Comparison of ENCODE assay signal across 24 cellular contexts in genomic region chr10:48587819-48588218, GRCh38. TPM values are rescaled to one million over a fixed set of nuclear protein-coding genes. Genes with fewer than 3 reads are reported as not detected.
DNase-seq lines count a peak whose midpoint lies in the region; ATAC-seq, FAIRE-seq and TF ChIP-seq lines count a peak whose summit lies in the region.
"Had no signal": no experiment of that assay in that cellular context is flagged by ENCODE, and none has a peak within 500 bp of the region (broad histone marks: within the 10 kb centered on the region; RNA-seq: fewer than 3 reads in every experiment).

No MANE protein-coding gene starts in this region.

- no peak overlapping the region for H3K56ac ChIP-seq in IMR-90 (ENCODE audit: extremely low read depth, insufficient read depth, low read length)
- no peak overlapping the region for H3K56ac ChIP-seq in H1 (replicated peaks; ENCODE audit: insufficient read length, low read depth, low read length)

- H3K9me2 ChIP-seq in GM23248 (ENCODE audit: insufficient read depth), result no peaks in the 10 kb centered on the region

- TF ChIP-seq POLR2A in IMR-90 (IDR thresholded peaks at IDR 0.05; ENCODE audit: low read depth, low read length) (no peak), H1 (IDR thresholded peaks at IDR 0.05; ENCODE audit: control extremely low read depth in 1 of 2, low read depth in 2 of 2, low read length in 2 of 2) (no peak), heart left ventricle (IDR thresholded peaks at IDR 0.05) (no peak)

- H3K27me3 ChIP-seq in GM23248 (replicated peaks; ENCODE audit: insufficient read depth) (no peaks in the 10 kb centered on the region), IMR-90 (ENCODE audit: control insufficient read depth, insufficient read depth, low read length) (no peaks in the 10 kb centered on the region), H1 (replicated peaks in 1 of 4; ENCODE audit: control insufficient read depth in 3 of 4, extremely low read depth in 1 of 4, insufficient read depth in 3 of 4, low read length in 3 of 4) (no peaks in the 10 kb centered on the region), neuronal stem cell (ENCODE audit: control insufficient read depth in 3 of 3, insufficient read depth in 3 of 3, low read depth in 1 of 3, low read length in 3 of 3) (no peaks in the 10 kb centered on the region), heart left ventricle (no peaks in the 10 kb centered on the region)
- H3K27me3 ChIP-seq: BE2C; BLaER1 treated with 17β-estradiol and CSF1 and Interleukin-3, amounts not matched to agents 10 nM and 100 nM had no signal

- H4K20me1 ChIP-seq in GM23248 (ENCODE audit: insufficient read depth), result no peaks in the 10 kb centered on the region
- H4K20me1 ChIP-seq in IMR-90 (ENCODE audit: insufficient read depth, low read length), result no peaks in the 10 kb centered on the region; the same call in 1 of the 2 replicates
- H4K20me1 ChIP-seq in H1 (replicated peaks in 1 of 2; ENCODE audit: control insufficient read depth in 1 of 2, insufficient read depth in 2 of 2, low read length in 2 of 2), result no peaks in the 10 kb centered on the region
- H4K20me1 ChIP-seq: BLaER1 treated with 17β-estradiol and CSF1 and Interleukin-3, amounts not matched to agents 10 nM and 100 nM had no signal

- no peak overlapping the region for H3K4me2 ChIP-seq in GM23248 (ENCODE audit: unreplicated experiment)
- H3K4me2 ChIP-seq in IMR-90 (ENCODE audit: low read depth, low read length), result no peak overlapping the region
- H3K4me2 ChIP-seq in H1 (ENCODE audit: insufficient read depth in 1 of 2, low read depth in 2 of 2, low read length in 2 of 2), result no peak overlapping the region
- no peak overlapping the region for H3K4me2 ChIP-seq in neuronal stem cell (ENCODE audit: insufficient read depth, low read length, poor library complexity, severe bottlenecking)
- H3K4me2 ChIP-seq: A549, GM23338 had no signal

- in situ Hi-C loops in GM23248 (cut with MboI) (no loop called here), IMR-90 (cut with MboI; ENCODE audit: low sequenced_read_pairs) (no loop called here)

- H3K4me1 Mint-ChIP-seq in stimulated activated naive B cell treated with anti-CD40 and anti-IgM and Interleukin-4, amounts not matched to agents 10 μg/mL and 1 μg/mL and 100 μg/mL, for 72 hours, result peaks cover 30 to 50% of the 10 kb centered on the region in 2 donors
- H3K4me1 Mint-ChIP-seq: CD8-positive, alpha-beta memory T cell; GM23338 had no signal

- dilution Hi-C loops in IMR-90 (cut with HindIII; ENCODE audit: low sequenced_read_pairs, unreplicated experiment), result no loop called here

- H4K91ac ChIP-seq in IMR-90 (ENCODE audit: insufficient read depth, low read depth, low read length) (peak overlapping the region; percentile 64), H1 (replicated peaks; ENCODE audit: insufficient read length, low read length) (no peak overlapping the region), neuronal stem cell (ENCODE audit: low read depth, low read length, poor library complexity) (no peak overlapping the region)

- no peak overlapping the region for H3K27ac Mint-ChIP-seq in stimulated activated naive B cell treated with anti-CD40 and anti-IgM and Interleukin-4, amounts not matched to agents 10 μg/mL and 1 μg/mL and 100 μg/mL, for 72 hours
- H3K27ac Mint-ChIP-seq: CD4-positive, alpha-beta T cell; CD8-positive, alpha-beta memory T cell; GM23338 had no signal

- H3K9me3 Mint-ChIP-seq in stimulated activated naive B cell treated with anti-CD40 and anti-IgM and Interleukin-4, amounts not matched to agents 10 μg/mL and 1 μg/mL and 100 μg/mL, for 72 hours, result peaks cover 5% of the 10 kb centered on the region in 2 donors

- H3K27me3 Mint-ChIP-seq in stimulated activated naive B cell treated with anti-CD40 and anti-IgM and Interleukin-4, amounts not matched to agents 10 μg/mL and 1 μg/mL and 100 μg/mL, for 72 hours, result no peaks in the 10 kb centered on the region

- TF ChIP-seq RAD21 in IMR-90 (IDR thresholded peaks at IDR 0.05; ENCODE audit: low read length) (no peak), H1 (IDR thresholded peaks at IDR 0.05 in 1 of 2, conservative IDR thresholded peaks at IDR 0.05 in 1 of 2; ENCODE audit: low read depth in 2 of 2, low read length in 2 of 2) (no peak)

- 93 to 96% methylated on average over 3 of the region's 3 CpGs for WGBS in GM23248 (ENCODE audit: low coverage in 1 of 2, low lambda C conversion rate in 2 of 2, missing lambda C conversion rate in 2 of 2), 2 experiments
- WGBS in IMR-90 (ENCODE audit: extremely low coverage in 2 of 2, insufficient read length in 1 of 2), 2 experiments, result no CpG with 5 or more reads among the region's 3 CpGs
- WGBS in H1 (ENCODE audit: extremely low coverage in 1 of 2, insufficient coverage in 1 of 2, insufficient read length in 1 of 2, insufficient replicate concordance in 2 of 2, low coverage in 1 of 2, low lambda C conversion rate in 2 of 2, missing lambda C conversion rate in 1 of 2), 2 experiments, result 84% methylated on average over 3 of the region's 3 CpGs; no CpG with 5 or more reads in 1 of the 2 experiments
- WGBS in neuronal stem cell (ENCODE audit: extremely low coverage in 2 of 2, insufficient read length in 2 of 2, insufficient replicate concordance in 1 of 2), 2 donors, result no CpG with 5 or more reads among the region's 3 CpGs
- 88 to 98% (median 94%) methylated on average over 3 of the region's 3 CpGs for WGBS in heart left ventricle, 4 donors

- H2BK20ac ChIP-seq in IMR-90 (ENCODE audit: low read depth, low read length) (no peak overlapping the region), H1 (ENCODE audit: low read length) (no peak overlapping the region)

- ATAC-seq in IMR-90 (ENCODE audit: low read depth) (no peak), heart left ventricle (no peak)
- no peak for ATAC-seq in stimulated activated naive B cell treated with anti-CD40 and anti-IgM and Interleukin-4, amounts not matched to agents 10 μg/mL and 1 μg/mL and 100 μg/mL, for 72 hours (replicated peaks)
- ATAC-seq: A549, GM23338 had no signal

- H3K4ac ChIP-seq in IMR-90 (ENCODE audit: low read depth, low read length), result peak overlapping the region; percentile 95
- H3K4ac ChIP-seq in H1 (replicated peaks; ENCODE audit: insufficient read length, low read depth, low read length), result no peak overlapping the region
- H3K4ac ChIP-seq in neuronal stem cell (ENCODE audit: low read length), result no peak overlapping the region

- H2BK120ac ChIP-seq in IMR-90 (ENCODE audit: low read depth, low read length), result peak overlapping the region; percentile 94; the same call in 1 of the 2 replicates
- no peak overlapping the region for H2BK120ac ChIP-seq in H1 (replicated peaks; ENCODE audit: low read depth, low read length)
- no peak overlapping the region for H2BK120ac ChIP-seq in neuronal stem cell (ENCODE audit: low read depth, low read length)

- no peak overlapping the region for H2BK12ac ChIP-seq in H1 (ENCODE audit: low read depth, low read length)
- H2BK12ac ChIP-seq in neuronal stem cell (ENCODE audit: low read length), result no peak overlapping the region

- H3K4me3 ChIP-seq in GM23248 (no peak overlapping the region), IMR-90 (ENCODE audit: insufficient read depth, low read depth, low read length) (no peak overlapping the region), H1 (ENCODE audit: extremely low read depth in 1 of 4, insufficient read depth in 2 of 4, low read depth in 3 of 4, low read length in 4 of 4) (no peak overlapping the region), neuronal stem cell (ENCODE audit: low read length in 2 of 2) (peak overlapping the region in 1 of 2 donors; percentile 16), heart left ventricle (no peak overlapping the region)
- H3K4me3 ChIP-seq: A549; BLaER1 treated with 17β-estradiol and CSF1 and Interleukin-3, amounts not matched to agents 10 nM and 100 nM; GM23338; HAP-1 had no signal

- H3K79me1 ChIP-seq in IMR-90 (ENCODE audit: low read depth in 1 of 2, low read length in 2 of 2), result peaks cover 52 to 90% of the 10 kb centered on the region in 2 experiments
- no peaks in the 10 kb centered on the region for H3K79me1 ChIP-seq in H1 (ENCODE audit: low read depth, low read length)
- H3K79me1 ChIP-seq in neuronal stem cell (ENCODE audit: low read depth, low read length), result no peaks in the 10 kb centered on the region

- POLR2A ChIA-PET in IMR-90 (lab: Charles Lee; ENCODE audit: unreplicated experiment) (no interaction called here), H1 (lab: Charles Lee; ENCODE audit: partially characterized antibody) (no interaction called here)

- H3F3A ChIP-seq in GM23248 (ENCODE audit: insufficient read depth), result peaks cover 42% of the 10 kb centered on the region

- H3K23ac ChIP-seq in IMR-90 (ENCODE audit: low read depth, low read length), result peak overlapping the region; percentile 77; the same call in 1 of the 2 replicates
- no peak overlapping the region for H3K23ac ChIP-seq in H1 (ENCODE audit: insufficient read length)
- no peak overlapping the region for H3K23ac ChIP-seq in neuronal stem cell (ENCODE audit: low read depth, low read length, poor library complexity)

- H2AK5ac ChIP-seq in IMR-90 (ENCODE audit: low read depth, low read length), result peak overlapping the region; percentile 80; the same call in 1 of the 2 replicates
- H2AK5ac ChIP-seq in H1 (ENCODE audit: low read depth, low read length), result 0 out of 2 replicates have a peak overlapping the region, but pooled peaks have one; percentile 45
- no peak overlapping the region for H2AK5ac ChIP-seq in neuronal stem cell (ENCODE audit: low read depth, low read length)

- peaks cover 93% of the 10 kb centered on the region for H3K79me2 ChIP-seq in GM23248 (ENCODE audit: insufficient read depth)
- no peaks in the 10 kb centered on the region for H3K79me2 ChIP-seq in H1 (ENCODE audit: control insufficient read depth in 1 of 2, insufficient read depth in 2 of 2, low read length in 2 of 2)

- CTCF ChIA-PET in IMR-90 (lab: Yijun Ruan, JAX), result interaction anchor here (1.3 to 1.4 kb wide), 2 partner anchors 20 to 68 kb away, joined by 4 to 5 read pairs; no protein-coding TSS in a partner anchor
- CTCF ChIA-PET in H1 (lab: Charles Lee; ENCODE audit: partially characterized antibody), result interaction anchor here (0.8 to 18.5 kb wide), 6 partner anchors 9 to 69 kb away, joined by 3 to 172 read pairs (median 10); partner anchors contain the start of gene ARHGAP22

- H3K9ac ChIP-seq in GM23248, result no peak overlapping the region
- no peak overlapping the region for H3K9ac ChIP-seq in IMR-90 (ENCODE audit: low read depth, low read length)
- H3K9ac ChIP-seq in H1 (replicated peaks in 1 of 4; ENCODE audit: extremely low read depth in 1 of 4, low read depth in 3 of 4, low read length in 3 of 4), result no peak overlapping the region
- no peak overlapping the region for H3K9ac ChIP-seq in neuronal stem cell (ENCODE audit: low read depth, low read length, poor library complexity)
- H3K9ac ChIP-seq: BLaER1 treated with 17β-estradiol and CSF1 and Interleukin-3, amounts not matched to agents 10 nM and 100 nM had no signal

- no peak overlapping the region for H3K4me3 Mint-ChIP-seq in stimulated activated naive B cell treated with anti-CD40 and anti-IgM and Interleukin-4, amounts not matched to agents 10 μg/mL and 1 μg/mL and 100 μg/mL, for 72 hours
- H3K4me3 Mint-ChIP-seq: CD14-positive monocyte; CD4-positive, alpha-beta T cell; CD8-positive, alpha-beta memory T cell; GM23338 had no signal

- H2AK9ac ChIP-seq in IMR-90 (replicated peaks; ENCODE audit: low read depth, low read length, poor library complexity), result peak overlapping the region; percentile 38

- H3K18ac ChIP-seq in IMR-90 (ENCODE audit: low read depth, low read length) (peak overlapping the region; percentile 42; the same call in 1 of the 2 replicates), H1 (ENCODE audit: extremely low read depth, low read length) (no peak overlapping the region), neuronal stem cell (ENCODE audit: low read length) (peak overlapping the region; percentile 2)

- H3K9me1 ChIP-seq in IMR-90 (ENCODE audit: insufficient read depth, low read length), result peaks cover 34% of the 10 kb centered on the region

- H2BK5ac ChIP-seq in IMR-90 (ENCODE audit: low read depth, low read length, poor library complexity, severe bottlenecking) (peak overlapping the region; percentile 97), H1 (ENCODE audit: low read depth, low read length) (peak overlapping the region; percentile 19; the same call in 1 of the 2 replicates), neuronal stem cell (ENCODE audit: low read length) (no peak overlapping the region)

- DNase-seq in GM23248 (no peak), IMR-90 (no peak), H1 (ENCODE audit: low read depth in 1 of 2, low spot score in 2 of 2) (no peak), neuronal stem cell (ENCODE audit: low spot score) (no peak), activated gamma-delta T cell (lab: John Stamatoyannopoulos, UW) (no peak), heart left ventricle (no peak), SKM-1 treated with dmso at 0.1 percent for 144 hours (lab: John Stamatoyannopoulos, UW; ENCODE audit: unreplicated experiment) (no peak)
- no peak for DNase-seq in stimulated activated naive B cell treated with anti-CD40 and anti-IgM and Interleukin-4, amounts not matched to agents 10 μg/mL and 1 μg/mL and 100 μg/mL, for 72 hours
- DNase-seq: 8988T; ACHN; AML-193; BE2C; CD4-positive, alpha-beta T cell; CD8-positive, alpha-beta memory T cell; DND-41 had no signal

- peak overlapping the region; percentile 51; the same call in 1 of the 2 replicates for H4K5ac ChIP-seq in IMR-90 (ENCODE audit: low read depth, low read length)
- H4K5ac ChIP-seq in H1 (ENCODE audit: insufficient read length, low read depth, low read length), result no peak overlapping the region

- BruUV-seq in IMR-90 (replicated peaks; lab: Mats Ljungman, UMichigan), result no TSS peak

- H2BK15ac ChIP-seq in IMR-90 (ENCODE audit: low read depth, low read length) (peak overlapping the region; percentile 22; the same call in 1 of the 3 replicates), H1 (ENCODE audit: low read length) (no peak overlapping the region), neuronal stem cell (ENCODE audit: low read length) (no peak overlapping the region)

- no peaks in the 10 kb centered on the region for H3K23me2 ChIP-seq in H1 (ENCODE audit: low read depth, low read length)

- no peak for TF ChIP-seq CTCF in IMR-90 (conservative IDR thresholded peaks at IDR 0.05; ENCODE audit: low read depth, low read length)
- no peak for TF ChIP-seq CTCF in H1 (IDR thresholded peaks at IDR 0.05; ENCODE audit: control extremely low read depth in 1 of 3, insufficient read depth in 1 of 3, low read depth in 1 of 3, low read length in 3 of 3)
- no peak for TF ChIP-seq CTCF in heart left ventricle (IDR thresholded peaks at IDR 0.05)

- H3K27ac ChIP-seq in GM23248, result peak overlapping the region; percentile 5; the same call in 1 of the 2 replicates
- H3K27ac ChIP-seq in IMR-90 (ENCODE audit: insufficient read depth, low read length), result peak overlapping the region; percentile 38; the same call in 1 of the 2 replicates
- H3K27ac ChIP-seq in H1 (ENCODE audit: low read depth, low read length), result no peak overlapping the region
- no peak overlapping the region for H3K27ac ChIP-seq in neuronal stem cell (replicated peaks; ENCODE audit: low read length)
- no peak overlapping the region for H3K27ac ChIP-seq in heart left ventricle
- H3K27ac ChIP-seq: A549; BLaER1 treated with 17β-estradiol and CSF1 and Interleukin-3, amounts not matched to agents 10 nM and 100 nM had no signal

- H3K14ac ChIP-seq in IMR-90 (replicated peaks; ENCODE audit: low read depth, low read length) (peak overlapping the region; percentile 92), H1 (ENCODE audit: insufficient read length) (no peak overlapping the region), neuronal stem cell (ENCODE audit: low read length) (no peak overlapping the region)

- H4K8ac ChIP-seq in IMR-90 (ENCODE audit: low read depth in 2 of 2, low read length in 2 of 2) (peak overlapping the region in 1 of 2 experiments; percentile 96; a peak in 3 of 4 replicates), H1 (ENCODE audit: extremely low read depth, insufficient read depth, low read length) (no peak overlapping the region), neuronal stem cell (ENCODE audit: low read depth, low read length) (no peak overlapping the region)

- intact Hi-C loops in IMR-90 (cut with micrococcal nuclease) (no loop called here), heart left ventricle (cut with DNase I) (loop anchor here in 1 of 10 donors (2.0 kb wide), 1 partner anchor 327 kb away; no protein-coding TSS in a partner anchor)

- no peaks in the 10 kb centered on the region for H3K9me3 ChIP-seq in GM23248 (ENCODE audit: low read depth)
- H3K9me3 ChIP-seq in IMR-90 (ENCODE audit: control insufficient read depth, insufficient read depth, low read length), result no peaks in the 10 kb centered on the region; the same call in 1 of the 2 replicates
- H3K9me3 ChIP-seq in H1 (ENCODE audit: insufficient read depth in 2 of 2, low read depth in 1 of 2, low read length in 1 of 2), result peaks cover 13 to 16% of the 10 kb centered on the region in 2 experiments; a peak in 3 of 4 replicates
- peaks cover 0 to 16% of the 10 kb centered on the region in 2 donors for H3K9me3 ChIP-seq in neuronal stem cell (replicated peaks in 1 of 2; ENCODE audit: control insufficient read depth in 2 of 2, insufficient read depth in 1 of 2, low read depth in 1 of 2, low read length in 2 of 2)
- peaks cover 0 to 5% (median 0%) of the 10 kb centered on the region in 12 donors for H3K9me3 ChIP-seq in heart left ventricle
- H3K9me3 ChIP-seq: A549, BE2C, HAP-1 had no signal

- H3K4me1 ChIP-seq in GM23248 (ENCODE audit: insufficient read depth) (peaks cover 27% of the 10 kb centered on the region), IMR-90 (ENCODE audit: control insufficient read depth, insufficient read depth, low read length) (peaks cover 33% of the 10 kb centered on the region), H1 (replicated peaks in 1 of 4; ENCODE audit: control insufficient read depth in 3 of 4, insufficient read depth in 4 of 4, low read length in 3 of 4) (no peaks in the 10 kb centered on the region; a peak in 1 of 7 replicates), neuronal stem cell (ENCODE audit: control insufficient read depth in 2 of 2, insufficient read depth in 1 of 2, low read depth in 1 of 2, low read length in 2 of 2) (no peaks in the 10 kb centered on the region), heart left ventricle (peaks cover 0 to 36% (median 9%) of the 10 kb centered on the region in 12 donors)
- H3K4me1 ChIP-seq: BE2C, HAP-1 had no signal

- H3K36me3 ChIP-seq in GM23248 (ENCODE audit: low read depth) (peaks cover 9% of the 10 kb centered on the region; the same call in 1 of the 2 replicates), IMR-90 (ENCODE audit: control insufficient read depth, insufficient read depth, low read length) (peaks cover 4% of the 10 kb centered on the region; the same call in 1 of the 2 replicates), H1 (ENCODE audit: control insufficient read depth in 2 of 4, insufficient read depth in 4 of 4, low read length in 3 of 4) (no peaks in the 10 kb centered on the region), neuronal stem cell (replicated peaks in 1 of 2; ENCODE audit: control insufficient read depth in 2 of 2, insufficient read depth in 2 of 2, low read length in 2 of 2) (no peaks in the 10 kb centered on the region), heart left ventricle (no peaks in the 10 kb centered on the region)
- H3K36me3 ChIP-seq: BE2C, HAP-1 had no signal

- no peak for TF ChIP-seq EP300 in H1 (IDR thresholded peaks at IDR 0.05; ENCODE audit: borderline replicate concordance in 1 of 2, low read depth in 2 of 2, low read length in 2 of 2)

- peaks cover 23 to 30% of the 10 kb centered on the region in 2 donors for H3K36me3 Mint-ChIP-seq in stimulated activated naive B cell treated with anti-CD40 and anti-IgM and Interleukin-4, amounts not matched to agents 10 μg/mL and 1 μg/mL and 100 μg/mL, for 72 hours

- H2AFZ ChIP-seq in GM23248 (no peak overlapping the region), IMR-90 (replicated peaks; ENCODE audit: low read length, poor library complexity) (no peak overlapping the region), H1 (ENCODE audit: low read length) (no peak overlapping the region), neuronal stem cell (ENCODE audit: low read length) (no peak overlapping the region)
- H2AFZ ChIP-seq: GM23338 had no signal

- no peak for FAIRE-seq in H1 (lab: Jason Lieb, UNC)
- FAIRE-seq: A549, G401.6, GM12892, GM19239, H54 had no signal

RNA-seq across cellular contexts. Expression of gene ARHGAP22, which starts 17.1 kb away (rescaled TPM):
- total RNA-seq in GM23248 (2014; rRNA removed; shearing (Covaris generic)), result 44.4 and 46.0 TPM in 2 replicates
- polyA plus RNA-seq in GM23248 (2016; fragmentation: Nextera tagmentation; extraction: Ambion mirVana), result 41.9 and 42.4 TPM in 2 replicates
- total RNA-seq in IMR-90 (2012; rRNA removed), result 28.3 and 35.3 TPM in 2 replicates
- 30.2 and 34.0 TPM in 2 replicates for polyA plus RNA-seq in IMR-90 (2012; rRNA removed)
- 18.9 and 22.2 TPM in 2 replicates for polyA plus RNA-seq in IMR-90 (2012; cell fraction: cytosol; rRNA removed)
- 58.0 and 67.0 TPM in 2 replicates for polyA plus RNA-seq in IMR-90 (2012; cell fraction: nucleus; rRNA removed; ENCODE audit: low replicate concordance)
- 11.2 and 12.9 TPM in 2 replicates for total RNA-seq in H1 (2021; fragmentation: NEBNext Ultra II Directional; extraction: Animal tissue kit (Norgen Biotek cat#: 25700))
- 3.6 and 5.1 TPM in 2 replicates for polyA plus RNA-seq in H1 (2011; rRNA removed)
- polyA plus RNA-seq in H1 (2011; cell fraction: cytosol; rRNA removed), result 5.5 TPM
- 7.7 TPM for polyA plus RNA-seq in H1 (2011; cell fraction: nucleus; rRNA removed)
- polyA plus RNA-seq in H1 (2012, experiment 1 of 2), result 6.8 to 7.4 TPM (median 7.2 TPM) in 4 replicates
- 4.6 TPM for polyA plus RNA-seq in H1 (2012, experiment 2 of 2)
- polyA plus RNA-seq in H1 (2013, experiment 1 of 2), result 5.4 TPM
- polyA plus RNA-seq in H1 (2013, experiment 2 of 2), result 4.5 TPM
- 4.3 and 5.5 TPM in 2 replicates for polyA minus RNA-seq in H1 (2011; rRNA and poly(A)+ RNA removed)
- 8.2 TPM for polyA minus RNA-seq in H1 (2011; cell fraction: cytosol; rRNA and poly(A)+ RNA removed)
- 4.7 TPM for polyA minus RNA-seq in H1 (2011; cell fraction: nucleus; rRNA and poly(A)+ RNA removed)
- 4.5 TPM for polyA plus RNA-seq in neuronal stem cell (2013, experiment 1 of 2)
- polyA plus RNA-seq in neuronal stem cell (2013, experiment 2 of 2), result 4.7 TPM
- total RNA-seq in heart left ventricle, result 1 to 10 TPM; 1.1 to 9.5 (median 3.2) TPM
- 1 to 10 TPM; 1.5 to 2.2 TPM for polyA plus RNA-seq in heart left ventricle
- total RNA-seq: CD4-positive, alpha-beta T cell; CD8-positive, alpha-beta memory T cell had no signal
- polyA plus RNA-seq: CD8-positive, alpha-beta memory T cell had no signal

Comparison
In these comparisons a context has a peak if more than half of its experiments do, and no peak if none do; other contexts are left out.
1. H3K27ac ChIP-seq: peak in GM23248 (single experiment) and IMR-90 (single experiment); none in H1 (single experiment), neuronal stem cell (single experiment) and heart left ventricle (0 of 12).